Comparison of ENCODE assay signal across 25 cellular contexts in genomic region chr20:38021373-38021772, GRCh38. TPM values are rescaled to one million over a fixed set of nuclear protein-coding genes. Genes with fewer than 3 reads are reported as not detected.
A peak's percentile ranks its signal among the peaks of the same experiment; 100 is the strongest.
DNase-seq lines count a peak whose midpoint lies in the region; ATAC-seq and TF ChIP-seq lines count a peak whose summit lies in the region.
"Had no signal": no experiment of that assay in that cellular context is flagged by ENCODE, and none has a peak within 500 bp of the region (broad histone marks: within the 10 kb centered on the region; RNA-seq: fewer than 3 reads in every experiment).

No MANE protein-coding gene starts in this region.

- no peak for DNase-seq in activated CD4-positive, alpha-beta T cell treated with anti-CD3 and anti-CD28 coated beads for 36 hours
- no peak for DNase-seq in activated CD4-positive, alpha-beta T cell treated with anti-CD3 and anti-CD28 coated beads, Interleukin-2, amount 50 U/mL, for 1 hour
- DNase-seq in NCI-H526 (lab: John Stamatoyannopoulos, UW) = peak; percentile 7 to 70
- peak; percentile 12 for DNase-seq in fibroblast of villous mesenchyme (ENCODE audit: low read depth)
- DNase-seq in NCI-H1930 (lab: John Stamatoyannopoulos, UW) = no peak
- no peak for DNase-seq in islet precursor cell
- DNase-seq: activated CD4-positive, alpha-beta T cell treated with anti-CD3 and anti-CD28 coated beads for 48 hours; activated CD8-positive, alpha-beta memory T cell treated with anti-CD3 and anti-CD28 coated beads, Interleukin-2, amount 10 ng/mL, durations not matched to agents 7 days and 5 days; activated naive CD8-positive, alpha-beta T cell treated with anti-CD3 and anti-CD28 coated beads for 36 hours; BE2C; central memory CD4-positive, alpha-beta T cell; dermis blood vessel endothelial cell; glutamatergic neuron; H7; lower lobe of right lung; NCI-H1105 treated with DMSO at 0.1 percent for 48 hours; SK-N-SH; small intestine; stimulated activated CD4-positive, alpha-beta T cell treated with anti-CD3 and anti-CD28 coated beads, Interleukin-1b, Interleukin-23, amount 100 ng/mL, for 48 hours; T-helper 17 cell; upper lobe of right lung had no signal

- POLR2A ChIA-PET in activated CD4-positive, alpha-beta T cell treated with anti-CD3 and anti-CD28 coated beads for 36 hours (lab: Charles Lee) = no interaction called here

- peaks cover 6% of the 10 kb centered on the region for H3K9me3 Mint-ChIP-seq in activated CD4-positive, alpha-beta T cell treated with anti-CD3 and anti-CD28 coated beads for 36 hours (ENCODE audit: low read depth)

- H3K4me1 ChIP-seq in skeletal muscle tissue (ENCODE audit: control insufficient read depth in 3 of 3, insufficient read depth in 3 of 3, low read length in 3 of 3) = peaks cover 5 to 18% (median 14%) of the 10 kb centered on the region in 3 donors
- H3K4me1 ChIP-seq: BE2C had no signal

- peaks cover 0 to 25% (median 19%) of the 10 kb centered on the region in 3 donors for H3K36me3 ChIP-seq in skeletal muscle tissue (ENCODE audit: control insufficient read depth in 3 of 3, insufficient read depth in 3 of 3, low read length in 3 of 3)

- TF ChIP-seq CTCF in fibroblast of villous mesenchyme (IDR thresholded peaks at IDR 0.05; ENCODE audit: insufficient read depth, low read depth, low read length) = no peak

- H3K4me3 Mint-ChIP-seq in activated CD4-positive, alpha-beta T cell treated with anti-CD3 and anti-CD28 coated beads for 36 hours = no peak overlapping the region
- H3K4me3 Mint-ChIP-seq: activated CD8-positive, alpha-beta memory T cell treated with anti-CD3 and anti-CD28 coated beads, Interleukin-2, amount 10 ng/mL, durations not matched to agents 7 days and 5 days; activated naive CD8-positive, alpha-beta T cell treated with anti-CD3 and anti-CD28 coated beads for 36 hours; T-helper 17 cell had no signal

- H3K4me1 Mint-ChIP-seq in activated CD4-positive, alpha-beta T cell treated with anti-CD3 and anti-CD28 coated beads for 36 hours = peaks cover 27% of the 10 kb centered on the region

- CTCF ChIA-PET in activated CD4-positive, alpha-beta T cell treated with anti-CD3 and anti-CD28 coated beads for 36 hours (lab: Charles Lee) = interaction anchor here (0.6 to 1.7 kb wide), 4 partner anchors 10 to 42 kb away, joined by 3 to 8 read pairs (median 4); no protein-coding TSS in a partner anchor

- peak; percentile 53 for ATAC-seq in activated CD4-positive, alpha-beta T cell treated with anti-CD3 and anti-CD28 coated beads for 36 hours
- ATAC-seq in HG02759 (IDR thresholded peaks at IDR 0.05; ENCODE audit: unreplicated experiment) = no peak
- ATAC-seq: activated CD8-positive, alpha-beta memory T cell treated with anti-CD3 and anti-CD28 coated beads, Interleukin-2, amount 10 ng/mL, durations not matched to agents 7 days and 5 days; GM12878; lower lobe of right lung; T-helper 17 cell; upper lobe of right lung had no signal

- intact Hi-C loops in activated CD4-positive, alpha-beta T cell treated with anti-CD3 and anti-CD28 coated beads for 36 hours (cut with DNase I, micrococcal nuclease) = no loop called here

- H3K27ac Mint-ChIP-seq in activated CD4-positive, alpha-beta T cell treated with anti-CD3 and anti-CD28 coated beads for 36 hours = no peak overlapping the region
- H3K27ac Mint-ChIP-seq: activated CD8-positive, alpha-beta memory T cell treated with anti-CD3 and anti-CD28 coated beads, Interleukin-2, amount 10 ng/mL, durations not matched to agents 7 days and 5 days; activated naive CD8-positive, alpha-beta T cell treated with anti-CD3 and anti-CD28 coated beads for 36 hours; progenitor cell of endocrine pancreas; T-helper 17 cell had no signal

- H3K27me3 Mint-ChIP-seq in activated CD4-positive, alpha-beta T cell treated with anti-CD3 and anti-CD28 coated beads for 36 hours = no peaks in the 10 kb centered on the region
- H3K27me3 Mint-ChIP-seq: activated CD8-positive, alpha-beta memory T cell treated with anti-CD3 and anti-CD28 coated beads, Interleukin-2, amount 10 ng/mL, durations not matched to agents 7 days and 5 days; activated naive CD8-positive, alpha-beta T cell treated with anti-CD3 and anti-CD28 coated beads for 36 hours; progenitor cell of endocrine pancreas; T-helper 17 cell had no signal

- no peaks in the 10 kb centered on the region for H3K27me3 ChIP-seq in skeletal muscle tissue (ENCODE audit: control insufficient read depth in 3 of 3, insufficient read depth in 3 of 3, low read length in 3 of 3)
- H3K27me3 ChIP-seq: BE2C, upper lobe of right lung had no signal

- H3K9me3 ChIP-seq in skeletal muscle tissue (ENCODE audit: control insufficient read depth in 3 of 3, low read length in 3 of 3) = no peaks in the 10 kb centered on the region
- H3K9me3 ChIP-seq: BE2C, lower lobe of right lung, upper lobe of right lung had no signal

- no peak overlapping the region for H3K9ac ChIP-seq in skeletal muscle tissue (ENCODE audit: low read depth in 1 of 3, low read length in 3 of 3)
- H3K9ac ChIP-seq: SK-N-SH had no signal

- H3K27ac ChIP-seq in skeletal muscle tissue (ENCODE audit: low read depth, low read length) = peak overlapping the region; percentile 27
- H3K27ac ChIP-seq: lower lobe of right lung, upper lobe of right lung had no signal

- peaks cover 47% of the 10 kb centered on the region for H3K36me3 Mint-ChIP-seq in activated CD4-positive, alpha-beta T cell treated with anti-CD3 and anti-CD28 coated beads for 36 hours (ENCODE audit: low read depth)

- H3K4me3 ChIP-seq in fibroblast of villous mesenchyme (ENCODE audit: low read depth, low read length) = no peak overlapping the region
- no peak overlapping the region for H3K4me3 ChIP-seq in skeletal muscle tissue (ENCODE audit: low read length in 3 of 3)
- H3K4me3 ChIP-seq: GM12878, lower lobe of right lung, upper lobe of right lung had no signal

RNA-seq across cellular contexts. Expression of gene TTI1, which starts 11.9 kb away (rescaled TPM):
- total RNA-seq in activated CD4-positive, alpha-beta T cell treated with anti-CD3 and anti-CD28 coated beads for 36 hours = 10 to 100 TPM; 35.6 to 36.7 TPM
- total RNA-seq in fibroblast of villous mesenchyme (15.8 and 24.2 TPM in 2 replicates), skeletal muscle tissue (22.4 TPM)

RNA-seq across cellular contexts. Expression of gene RPRD1B, which starts 12.2 kb away (rescaled TPM):
- 10 to 100 TPM; 29.9 to 36.4 TPM for total RNA-seq in activated CD4-positive, alpha-beta T cell treated with anti-CD3 and anti-CD28 coated beads for 36 hours
- total RNA-seq in fibroblast of villous mesenchyme = 30.0 and 36.3 TPM in 2 replicates
- total RNA-seq in skeletal muscle tissue = 35.5 TPM

Comparison
In these comparisons a context has a peak if more than half of its experiments do, and no peak if none do; other contexts are left out.
1. DNase-seq: peak in NCI-H526 (2 of 2) and fibroblast of villous mesenchyme (single experiment); none in activated CD4-positive, alpha-beta T cell treated with anti-CD3 and anti-CD28 coated beads for 36 hours (single experiment), activated CD4-positive, alpha-beta T cell treated with anti-CD3 and anti-CD28 coated beads, Interleukin-2, amount 50 U/mL, for 1 hour (single experiment), NCI-H1930 (0 of 2) and islet precursor cell (single experiment).